In the genomic region with DNA sequence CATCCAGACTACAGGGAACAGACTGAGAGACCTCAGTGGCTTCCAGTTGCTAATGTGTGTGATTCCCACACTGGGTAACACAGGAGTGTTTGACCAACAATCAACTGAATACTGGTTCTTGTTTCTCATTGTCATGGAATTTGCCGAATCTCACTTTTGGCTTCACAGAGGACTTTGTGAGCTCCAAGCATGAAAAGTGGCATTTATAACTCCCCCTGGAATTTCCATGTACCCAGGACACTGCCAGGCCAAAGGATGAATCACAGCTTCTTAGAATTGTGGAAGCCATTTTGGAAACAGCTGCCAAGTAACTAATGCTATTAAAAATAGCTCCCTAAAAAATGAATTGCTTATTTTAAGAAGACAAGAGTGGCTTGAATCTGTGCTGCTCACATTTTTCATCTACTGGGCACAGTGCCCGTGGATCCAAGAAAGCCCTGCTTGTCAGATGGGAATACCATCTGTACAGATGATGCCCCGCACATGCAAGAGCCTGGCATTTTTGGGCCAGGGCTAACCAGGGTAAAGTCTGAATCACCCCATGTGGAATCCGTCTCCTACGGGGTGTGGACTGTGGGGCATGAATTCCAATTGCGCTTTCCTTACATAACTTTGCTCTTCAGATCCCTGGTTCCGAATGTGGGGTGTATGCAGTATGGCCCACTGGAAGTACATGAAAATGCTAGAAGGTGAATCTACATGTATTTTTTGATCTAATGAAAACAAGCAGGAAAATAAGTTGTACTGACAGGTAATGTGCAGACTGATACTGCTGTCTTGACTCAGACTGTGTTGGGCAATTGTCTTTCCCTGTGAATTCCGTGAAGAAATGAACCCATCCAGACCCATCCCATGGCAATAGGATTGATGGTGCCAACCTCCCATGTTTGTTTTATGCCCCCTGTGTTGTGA, we compare ENCODE assay signal across 1 cellular context.
TF ChIP-seq lines count a peak whose summit lies in the region.

No MANE protein-coding gene starts in this region.

TF ChIP-seq in IMR-90, 13 proteins besides CTCF, POLR2A, EP300 and RAD21 (continued from another document):
- TF ChIP-seq USF2 (IDR thresholded peaks at IDR 0.05; ENCODE audit: low read depth, low read length) (no peak), SMC3 (IDR thresholded peaks at IDR 0.05; ENCODE audit: low read depth, low read length) (no peak), RCOR1 (IDR thresholded peaks at IDR 0.05; ENCODE audit: insufficient replicate concordance, low read length) (no peak), MAFK (IDR thresholded peaks at IDR 0.05; ENCODE audit: low read depth, low read length) (peak; percentile 29; the same call in 1 of the 2 replicates), FOS (IDR thresholded peaks at IDR 0.05; ENCODE audit: low read depth, low read length) (no peak)
